ENCODE assay signal across 8 cellular contexts in the genomic region with DNA sequence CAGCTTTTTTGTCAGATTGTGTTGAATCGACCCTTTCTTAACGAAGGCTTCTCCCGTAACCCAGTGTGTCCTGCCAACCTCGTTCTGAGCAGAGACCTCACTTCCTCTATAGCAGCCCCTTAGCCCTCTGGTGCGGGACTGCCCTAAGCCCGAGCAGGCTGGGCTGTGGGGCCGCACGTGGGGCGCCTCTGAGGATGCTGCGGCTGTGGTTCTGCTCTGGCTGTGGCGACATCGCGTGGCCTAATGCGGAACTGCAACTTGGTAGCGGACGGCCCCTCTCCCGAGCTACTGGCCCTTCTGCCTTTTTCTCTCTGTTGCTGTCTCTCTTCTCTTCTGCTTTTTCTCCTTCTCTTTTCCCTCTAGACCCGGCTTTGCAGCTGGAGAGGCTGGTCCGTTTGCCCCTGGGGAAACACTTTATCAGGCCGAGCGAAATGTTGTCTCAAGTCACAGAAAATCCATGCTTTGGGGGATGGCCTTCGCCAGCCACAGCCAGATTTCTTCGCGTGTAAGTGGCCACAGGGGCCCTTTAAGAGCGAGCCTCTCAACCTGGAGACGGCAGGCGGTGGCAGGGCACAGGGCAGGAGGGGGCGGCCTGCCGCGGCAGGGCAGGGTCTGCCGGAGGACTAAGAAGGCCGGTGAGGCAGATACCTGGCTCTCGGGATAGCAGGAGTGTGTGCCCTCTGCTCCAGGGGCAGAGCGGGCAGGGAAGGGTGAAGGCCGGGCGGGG. TPM values are rescaled to one million over a fixed set of nuclear protein-coding genes. Genes with fewer than 3 reads are reported as not detected.
A peak's percentile ranks its signal among the peaks of the same experiment; 100 is the strongest.
DNase-seq lines count a peak whose midpoint lies in the region; ATAC-seq and TF ChIP-seq lines count a peak whose summit lies in the region.

No MANE protein-coding gene starts in this region.

- CTCF ChIA-PET in A673 (lab: Charles Lee) = interaction anchor here (0.6 to 1.9 kb wide), 5 partner anchors 9 to 338 kb away, joined by 3 to 20 read pairs (median 5); no protein-coding TSS in a partner anchor

- H3K4me1 ChIP-seq in A673 (ENCODE audit: insufficient read depth, low read length, poor library complexity, severe bottlenecking) (peaks cover 11% of the 10 kb centered on the region), right atrium auricular region (peaks cover 0 to 9% of the 10 kb centered on the region in 2 donors)

- H3K9me3 ChIP-seq in A673 (ENCODE audit: low read depth, low read length, poor library complexity, severe bottlenecking) = no peaks in the 10 kb centered on the region
- no peaks in the 10 kb centered on the region for H3K9me3 ChIP-seq in right atrium auricular region

- H3K4me3 ChIP-seq in A673 (ENCODE audit: low read depth, low read length, poor library complexity, severe bottlenecking) (no peak overlapping the region), LNCaP clone FGC (ENCODE audit: low read depth, low read length) (no peak overlapping the region), right atrium auricular region (peak overlapping the region in 1 of 2 donors; percentile 14), retinal pigment epithelial cell (ENCODE audit: low read length) (peak overlapping the region; percentile 5)

- no peak overlapping the region for H3K27ac ChIP-seq in A673 (ENCODE audit: low read depth, low read length, poor library complexity, severe bottlenecking)
- H3K27ac ChIP-seq in right atrium auricular region = no peak overlapping the region

- POLR2A ChIA-PET in A673 (lab: Charles Lee; ENCODE audit: low non-redundant PET) = interaction anchor here (0.6 kb wide), 1 partner anchor 358 kb away, joined by 5 read pairs; no protein-coding TSS in a partner anchor

- H3K27me3 ChIP-seq in A673 (replicated peaks; ENCODE audit: insufficient read depth, low read depth, low read length, poor library complexity) (no peaks in the 10 kb centered on the region), right atrium auricular region (no peaks in the 10 kb centered on the region)

- in situ Hi-C loops in GM13976 (cut with MboI; ENCODE audit: low sequenced_read_pairs, unreplicated experiment) = loop anchor here (25.0 kb wide), 1 partner anchor 332 kb away; no protein-coding TSS in a partner anchor

- intact Hi-C loops in A673 (cut with micrococcal nuclease; ENCODE audit: unreplicated experiment) = loop anchor here (1.0 to 10.0 kb wide), 3 partner anchors 120 to 335 kb away; a partner anchor contains a TSS

- no TSS peak for BruUV-seq in A673 (replicated peaks; lab: Mats Ljungman, UMichigan)

- DNase-seq in A673 (ENCODE audit: low spot score) (peak; percentile 85), GM13976 (ENCODE audit: low spot score) (peak; percentile 91), LNCaP clone FGC (ENCODE audit: low read depth) (no peak), T-helper 2 cell (peak; percentile 34 to 81 (median 69)), amniotic epithelial cell (ENCODE audit: low read depth) (peak; percentile 54), right atrium auricular region (ENCODE audit: low spot score) (peak; percentile 80), retinal pigment epithelial cell (ENCODE audit: low read depth) (no peak)

- TF ChIP-seq CTCF in A673 (conservative IDR thresholded peaks at IDR 0.05; ENCODE audit: low read depth, low read length) = peak; percentile 98
- TF ChIP-seq CTCF in GM13976 (IDR thresholded peaks at IDR 0.05; ENCODE audit: borderline replicate concordance, control extremely low read depth, extremely low read depth, insufficient read depth, missing control alignments) = peak; percentile 93
- TF ChIP-seq CTCF in LNCaP clone FGC (IDR thresholded peaks at IDR 0.05; ENCODE audit: control insufficient read depth, extremely low read depth, insufficient read depth) = peak; percentile 95
- TF ChIP-seq CTCF in right atrium auricular region (IDR thresholded peaks at IDR 0.05) = peak; percentile 97
- peak; percentile 92 for TF ChIP-seq CTCF in retinal pigment epithelial cell (conservative IDR thresholded peaks at IDR 0.05; ENCODE audit: low read depth, low read length)

- no peak for ATAC-seq in HG02610 (IDR thresholded peaks at IDR 0.05; ENCODE audit: unreplicated experiment)

- H3K36me3 ChIP-seq in A673 (ENCODE audit: insufficient read depth, low read length, poor library complexity, severe bottlenecking) (no peaks in the 10 kb centered on the region), right atrium auricular region (no peaks in the 10 kb centered on the region)

RNA-seq across cellular contexts. Expression of a gene that starts 19.4 kb away (rescaled TPM):
- 124 TPM in 2 replicates for total RNA-seq in A673 (2021)
- total RNA-seq in right atrium auricular region = 1 to 10 TPM; 1.3 to 3.6 TPM

RNA-seq across cellular contexts. Expression of a gene that starts 57.9 kb away (rescaled TPM):
- total RNA-seq in A673 (2021) = 1,496 and 1,613 TPM in 2 replicates
- 100 to 1,000 TPM; 560 to 705 TPM for total RNA-seq in right atrium auricular region

Comparison
In these comparisons a context has a peak if more than half of its experiments do, and no peak if none do; other contexts are left out.
1. DNase-seq: peak in A673 (single experiment), GM13976 (single experiment), T-helper 2 cell (5 of 5), amniotic epithelial cell (single experiment) and right atrium auricular region (single experiment); none in LNCaP clone FGC (single experiment) and retinal pigment epithelial cell (single experiment).
2. RNA of a gene that starts 19.4 kb away (total RNA-seq): 124 TPM in A673; 1.3 to 3.6 TPM in right atrium auricular region; every median in the first group is over 10 times any median in the second.
3. Peak in every context shown above with its lines, with median percentiles within 50 percentile points of each other: CTCF ChIP-seq.